ENCODE assay signal across 16 cellular contexts in the genomic region with DNA sequence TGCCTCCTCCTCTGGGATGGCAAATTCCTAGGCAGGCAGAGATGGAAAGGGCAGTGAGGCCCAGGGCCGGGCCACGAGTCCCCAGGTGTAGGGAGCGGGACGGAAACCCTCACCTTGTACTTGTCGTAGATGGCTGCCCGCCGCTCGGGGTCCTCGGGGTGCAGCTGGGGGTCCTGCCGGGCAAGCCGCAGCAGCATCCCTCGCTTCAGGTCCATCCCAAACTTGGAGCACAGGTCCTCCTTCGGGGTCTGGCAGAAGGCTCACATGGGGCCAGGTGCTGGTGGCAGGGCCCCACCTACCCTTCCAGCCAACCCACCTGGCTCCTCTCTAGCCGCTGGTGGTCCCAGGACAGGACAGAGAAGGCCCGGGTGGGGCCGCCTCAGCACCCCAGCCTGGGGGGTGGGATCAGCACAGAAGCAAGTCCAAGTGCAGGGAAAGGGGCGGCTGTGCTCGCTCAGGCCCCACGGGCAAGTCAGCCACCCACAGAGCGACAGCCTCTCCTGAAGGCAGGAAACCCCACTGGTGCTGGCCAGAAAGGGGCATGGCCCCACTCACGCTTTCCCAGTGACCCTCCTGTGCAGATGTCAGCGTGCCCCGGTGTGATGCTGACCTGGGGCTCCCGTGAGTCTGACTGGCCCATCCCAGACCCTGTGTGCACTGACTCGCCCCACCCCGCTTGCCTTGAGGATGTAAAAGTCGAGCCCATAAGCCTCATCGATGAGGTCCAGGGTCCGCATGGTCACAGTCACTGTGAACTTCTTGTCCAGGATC.
"Had no signal": no experiment of that assay in that cellular context is flagged by ENCODE, and none has a peak within 500 bp of the region (broad histone marks: within the 10 kb centered on the region; RNA-seq: fewer than 3 reads in every experiment).

No MANE protein-coding gene starts in this region.

- H3K4me3 ChIP-seq: thoracic aorta had no signal

- ATAC-seq: left ventricle myocardium superior, psoas muscle, sciatic nerve had no signal

- H3K27me3 Mint-ChIP-seq: activated T-cell treated with anti-CD3 and anti-CD28 coated beads, Interleukin-2, amount 50 U/mL, for 24 hours; brain had no signal

- H3K27ac Mint-ChIP-seq: nephron progenitor cell had no signal

- H3K27ac ChIP-seq: coronary artery, esophagus muscularis mucosa, psoas muscle, stomach, thoracic aorta had no signal

- H3K9me3 ChIP-seq: esophagus muscularis mucosa, psoas muscle, stomach, thoracic aorta had no signal

- H3K9me3 Mint-ChIP-seq: activated T-cell treated with anti-CD3 and anti-CD28 coated beads, Interleukin-2, amount 50 U/mL, for 24 hours; nephron progenitor cell had no signal

- DNase-seq: activated CD4-positive, CD25-positive, alpha-beta regulatory T cell; activated effector memory CD4-positive, alpha-beta T cell treated with Interleukin-2 at 50 U/mL for 16 hours; activated naive CD4-positive, alpha-beta T cell treated with anti-CD3 and anti-CD28 coated beads, Interleukin-2, amount 50 U/mL, for 16 hours; activated T-cell treated with anti-CD3 and anti-CD28 coated beads, Interleukin-2, amount 50 U/mL, for 24 hours; central memory CD4-positive, alpha-beta T cell; hippocampal formation; left ventricle myocardium superior; nephron progenitor cell; psoas muscle; stimulated activated CD4-positive, alpha-beta T cell treated with anti-CD3 and anti-CD28 coated beads, Interleukin-1b, Interleukin-23, amount 100 ng/mL, for 48 hours; stomach had no signal
